Comparison of ENCODE assay signal across 22 cellular contexts in genomic region chr16:24046442-24046841, GRCh38.
DNase-seq lines count a peak whose midpoint lies in the region; ATAC-seq lines count a peak whose summit lies in the region.
"Had no signal": no experiment of that assay in that cellular context is flagged by ENCODE, and none has a peak within 500 bp of the region (broad histone marks: within the 10 kb centered on the region; RNA-seq: fewer than 3 reads in every experiment).

No MANE protein-coding gene starts in this region.

- H3K4me3 Mint-ChIP-seq in activated naive CD8-positive, alpha-beta T cell treated with anti-CD3 and anti-CD28 coated beads, Interleukin-2, amount 50 U/mL, for 24 hours, result no peak overlapping the region
- no peak overlapping the region for H3K4me3 Mint-ChIP-seq in activated naive CD8-positive, alpha-beta T cell treated with anti-CD3 and anti-CD28 coated beads for 36 hours
- H3K4me3 Mint-ChIP-seq in activated T-helper 17 cell treated with anti-CD3 and anti-CD28 coated beads, Interleukin-2, amount 50 U/mL, for 72 hours, result no peak overlapping the region
- H3K4me3 Mint-ChIP-seq in stimulated activated memory B cell treated with anti-CD40 and anti-IgM and Interleukin-4, amounts not matched to agents 10 μg/mL and 1 μg/mL and 100 μg/mL, for 72 hours, result no peak overlapping the region
- H3K4me3 Mint-ChIP-seq: activated CD8-positive, alpha-beta T cell treated with anti-CD3 and anti-CD28 coated beads for 36 hours had no signal

- H3K9me3 Mint-ChIP-seq in activated naive CD8-positive, alpha-beta T cell treated with anti-CD3 and anti-CD28 coated beads, Interleukin-2, amount 50 U/mL, for 24 hours, result no peaks in the 10 kb centered on the region
- no peaks in the 10 kb centered on the region for H3K9me3 Mint-ChIP-seq in activated naive CD8-positive, alpha-beta T cell treated with anti-CD3 and anti-CD28 coated beads for 36 hours
- H3K9me3 Mint-ChIP-seq in activated T-helper 17 cell treated with anti-CD3 and anti-CD28 coated beads, Interleukin-2, amount 50 U/mL, for 72 hours, result no peaks in the 10 kb centered on the region
- no peaks in the 10 kb centered on the region for H3K9me3 Mint-ChIP-seq in stimulated activated memory B cell treated with anti-CD40 and anti-IgM and Interleukin-4, amounts not matched to agents 10 μg/mL and 1 μg/mL and 100 μg/mL, for 72 hours
- H3K9me3 Mint-ChIP-seq: activated CD8-positive, alpha-beta T cell treated with anti-CD3 and anti-CD28 coated beads for 36 hours had no signal

- DNase-seq in activated naive CD8-positive, alpha-beta T cell treated with anti-CD3 and anti-CD28 coated beads, Interleukin-2, amount 50 U/mL, for 24 hours, result no peak
- DNase-seq in activated naive CD8-positive, alpha-beta T cell treated with anti-CD3 and anti-CD28 coated beads for 36 hours, result no peak
- DNase-seq in iPS-NIHi11 (ENCODE audit: low spot score) (peak; percentile 56), SIG-M5 treated with dmso at 0.1 percent for 504 hours (lab: John Stamatoyannopoulos, UW; ENCODE audit: unreplicated experiment) (no peak), OCI-M1 (lab: John Stamatoyannopoulos, UW) (no peak), HCEC 1CT (no peak)
- DNase-seq: ACHN; activated CD8-positive, alpha-beta T cell treated with anti-CD3 and anti-CD28 coated beads for 36 hours; activated gamma-delta T cell; colonic mucosa; gastrocnemius medialis; kidney; lower lobe of right lung; NCI-H2029 treated with DMSO at 0.1 percent for 48 hours; NCI-H446; PC-3; psoas muscle; stimulated activated CD4-positive, alpha-beta T cell treated with anti-CD3 and anti-CD28 coated beads, Interleukin-1b, Interleukin-23, amount 100 ng/mL, for 48 hours had no signal

- peaks cover 24% of the 10 kb centered on the region for H3K36me3 Mint-ChIP-seq in activated naive CD8-positive, alpha-beta T cell treated with anti-CD3 and anti-CD28 coated beads, Interleukin-2, amount 50 U/mL, for 24 hours (ENCODE audit: low read depth)
- H3K36me3 Mint-ChIP-seq in activated naive CD8-positive, alpha-beta T cell treated with anti-CD3 and anti-CD28 coated beads for 36 hours, result peaks cover 9% of the 10 kb centered on the region
- H3K36me3 Mint-ChIP-seq in activated T-helper 17 cell treated with anti-CD3 and anti-CD28 coated beads, Interleukin-2, amount 50 U/mL, for 72 hours (ENCODE audit: low read depth), result peaks cover 52% of the 10 kb centered on the region
- peaks cover 62% of the 10 kb centered on the region for H3K36me3 Mint-ChIP-seq in stimulated activated memory B cell treated with anti-CD40 and anti-IgM and Interleukin-4, amounts not matched to agents 10 μg/mL and 1 μg/mL and 100 μg/mL, for 72 hours

- H3K27ac Mint-ChIP-seq in activated naive CD8-positive, alpha-beta T cell treated with anti-CD3 and anti-CD28 coated beads, Interleukin-2, amount 50 U/mL, for 24 hours, result peak overlapping the region; percentile 11
- H3K27ac Mint-ChIP-seq in activated naive CD8-positive, alpha-beta T cell treated with anti-CD3 and anti-CD28 coated beads for 36 hours, result no peak overlapping the region
- H3K27ac Mint-ChIP-seq in activated T-helper 17 cell treated with anti-CD3 and anti-CD28 coated beads, Interleukin-2, amount 50 U/mL, for 72 hours, result peak overlapping the region; percentile 64
- peak overlapping the region; percentile 75 for H3K27ac Mint-ChIP-seq in stimulated activated memory B cell treated with anti-CD40 and anti-IgM and Interleukin-4, amounts not matched to agents 10 μg/mL and 1 μg/mL and 100 μg/mL, for 72 hours
- H3K27ac Mint-ChIP-seq: activated CD8-positive, alpha-beta T cell treated with anti-CD3 and anti-CD28 coated beads for 36 hours had no signal

- peaks cover 12% of the 10 kb centered on the region for H3K4me1 Mint-ChIP-seq in activated naive CD8-positive, alpha-beta T cell treated with anti-CD3 and anti-CD28 coated beads, Interleukin-2, amount 50 U/mL, for 24 hours
- peaks cover 7% of the 10 kb centered on the region for H3K4me1 Mint-ChIP-seq in activated naive CD8-positive, alpha-beta T cell treated with anti-CD3 and anti-CD28 coated beads for 36 hours
- H3K4me1 Mint-ChIP-seq in activated T-helper 17 cell treated with anti-CD3 and anti-CD28 coated beads, Interleukin-2, amount 50 U/mL, for 72 hours, result peaks cover 36% of the 10 kb centered on the region
- H3K4me1 Mint-ChIP-seq in stimulated activated memory B cell treated with anti-CD40 and anti-IgM and Interleukin-4, amounts not matched to agents 10 μg/mL and 1 μg/mL and 100 μg/mL, for 72 hours, result peaks cover 21% of the 10 kb centered on the region

- H3K27me3 Mint-ChIP-seq in activated naive CD8-positive, alpha-beta T cell treated with anti-CD3 and anti-CD28 coated beads, Interleukin-2, amount 50 U/mL, for 24 hours, result no peaks in the 10 kb centered on the region
- no peaks in the 10 kb centered on the region for H3K27me3 Mint-ChIP-seq in activated naive CD8-positive, alpha-beta T cell treated with anti-CD3 and anti-CD28 coated beads for 36 hours
- H3K27me3 Mint-ChIP-seq in activated T-helper 17 cell treated with anti-CD3 and anti-CD28 coated beads, Interleukin-2, amount 50 U/mL, for 72 hours, result no peaks in the 10 kb centered on the region
- no peaks in the 10 kb centered on the region for H3K27me3 Mint-ChIP-seq in stimulated activated memory B cell treated with anti-CD40 and anti-IgM and Interleukin-4, amounts not matched to agents 10 μg/mL and 1 μg/mL and 100 μg/mL, for 72 hours
- H3K27me3 Mint-ChIP-seq: activated CD8-positive, alpha-beta T cell treated with anti-CD3 and anti-CD28 coated beads for 36 hours had no signal

- ATAC-seq in activated naive CD8-positive, alpha-beta T cell treated with anti-CD3 and anti-CD28 coated beads, Interleukin-2, amount 50 U/mL, for 24 hours, result no peak
- no peak for ATAC-seq in activated T-helper 17 cell treated with anti-CD3 and anti-CD28 coated beads, Interleukin-2, amount 50 U/mL, for 72 hours (replicated peaks)
- ATAC-seq in stimulated activated memory B cell treated with anti-CD40 and anti-IgM and Interleukin-4, amounts not matched to agents 10 μg/mL and 1 μg/mL and 100 μg/mL, for 72 hours, result no peak
- ATAC-seq: activated CD4-positive, CD25-positive, alpha-beta regulatory T cell treated with anti-CD3 and anti-CD28 coated beads, Interleukin-2, amount 50 U/mL, for 24 hours; activated CD8-positive, alpha-beta T cell treated with anti-CD3 and anti-CD28 coated beads for 36 hours; gastrocnemius medialis; lower lobe of right lung; psoas muscle; Right ventricle myocardium inferior had no signal
